10 cellular contexts compared by ENCODE assay signal in genomic region chrY:7275019-7275418, GRCh38.
A peak's percentile ranks its signal among the peaks of the same experiment; 100 is the strongest.
DNase-seq lines count a peak whose midpoint lies in the region; ATAC-seq and TF ChIP-seq lines count a peak whose summit lies in the region.
"Had no signal": no experiment of that assay in that cellular context is flagged by ENCODE, and none has a peak within 500 bp of the region (broad histone marks: within the 10 kb centered on the region; RNA-seq: fewer than 3 reads in every experiment).

No MANE protein-coding gene starts in this region.

- H3K4me2 ChIP-seq in OCI-LY1 (ENCODE audit: low read length) (peak overlapping the region; percentile 92), trophoblast cell (ENCODE audit: low read length) (peak overlapping the region; percentile 79)

- TF ChIP-seq CTCF in OCI-LY1 (IDR thresholded peaks at IDR 0.05; ENCODE audit: low read length) = no peak

- H2BK12ac ChIP-seq in trophoblast cell (ENCODE audit: low read length) = no peak overlapping the region

- WGBS in trophoblast cell (ENCODE audit: extremely low coverage, insufficient coverage, insufficient read length) = no CpG with 5 or more reads among the region's 18 CpGs

- peaks cover 13% of the 10 kb centered on the region for H3K79me1 ChIP-seq in trophoblast cell (ENCODE audit: low read length)

- no peaks in the 10 kb centered on the region for H3K9me3 Mint-ChIP-seq in effector memory CD8-positive, alpha-beta T cell

- H3K27ac ChIP-seq in OCI-LY1 (ENCODE audit: low read depth, low read length, poor library complexity, severe bottlenecking) (peak overlapping the region; percentile 59), trophoblast cell (ENCODE audit: low read depth, low read length) (no peak overlapping the region)
- H3K27ac ChIP-seq: psoas muscle had no signal

- H3K9me2 ChIP-seq in OCI-LY1 (ENCODE audit: low read depth, low read length) = no peaks in the 10 kb centered on the region

- H3K18ac ChIP-seq in trophoblast cell (ENCODE audit: low read length) = no peak overlapping the region

- peaks cover 56% of the 10 kb centered on the region for H3K79me2 ChIP-seq in OCI-LY1 (ENCODE audit: insufficient read depth, low read length)
- H3K79me2 ChIP-seq in trophoblast cell (ENCODE audit: control insufficient read depth, insufficient read depth, low read length, poor library complexity) = peaks cover 10% of the 10 kb centered on the region

- no peak for ATAC-seq in effector memory CD8-positive, alpha-beta T cell (replicated peaks)
- ATAC-seq in GM18870 (IDR thresholded peaks at IDR 0.05; ENCODE audit: unreplicated experiment) = no peak
- ATAC-seq in HG02852 (IDR thresholded peaks at IDR 0.05; ENCODE audit: unreplicated experiment) = no peak
- ATAC-seq: psoas muscle had no signal

- H4K20me1 ChIP-seq in OCI-LY1 (ENCODE audit: insufficient read depth, low read length) = no peaks in the 10 kb centered on the region

- no peak overlapping the region for H3K14ac ChIP-seq in trophoblast cell (ENCODE audit: low read length)

- H3K4me3 Mint-ChIP-seq in effector memory CD8-positive, alpha-beta T cell = peak overlapping the region; percentile 98 to 100

- H4K12ac ChIP-seq in trophoblast cell (ENCODE audit: low read depth, low read length) = no peak overlapping the region

- H2BK5ac ChIP-seq in trophoblast cell (ENCODE audit: low read depth, low read length, poor library complexity) = no peak overlapping the region

- peaks cover 54% of the 10 kb centered on the region for H3K36me3 Mint-ChIP-seq in effector memory CD8-positive, alpha-beta T cell (ENCODE audit: insufficient read depth)

- H3K9ac ChIP-seq in OCI-LY1 (ENCODE audit: low read length) (peak overlapping the region; percentile 77), trophoblast cell (ENCODE audit: low read length) (no peak overlapping the region)

- no peaks in the 10 kb centered on the region for H3F3A ChIP-seq in OCI-LY1 (ENCODE audit: insufficient read depth, low read length)

- H3K27ac Mint-ChIP-seq in effector memory CD8-positive, alpha-beta T cell = peak overlapping the region; percentile 98

- H2BK120ac ChIP-seq in trophoblast cell (ENCODE audit: insufficient read depth, low read length, poor library complexity) = no peak overlapping the region

- H2AFZ ChIP-seq in OCI-LY1 (ENCODE audit: low read length) = no peak overlapping the region
- H2AFZ ChIP-seq in trophoblast cell (ENCODE audit: insufficient read depth, low read length, poor library complexity) = no peak overlapping the region

- no peak overlapping the region for H4K91ac ChIP-seq in trophoblast cell (ENCODE audit: low read depth, low read length)

- peaks cover 50% of the 10 kb centered on the region for H3K4me1 ChIP-seq in OCI-LY1 (ENCODE audit: insufficient read depth, low read length, severe bottlenecking)
- peaks cover 6% of the 10 kb centered on the region in 2 experiments for H3K4me1 ChIP-seq in trophoblast cell (ENCODE audit: control insufficient read depth in 1 of 2, insufficient read depth in 2 of 2, low read length in 2 of 2)
- H3K4me1 ChIP-seq: psoas muscle had no signal

- H3K9me3 ChIP-seq in OCI-LY1 (ENCODE audit: low read length) (no peaks in the 10 kb centered on the region), trophoblast cell (ENCODE audit: insufficient read depth, low read depth, low read length) (no peaks in the 10 kb centered on the region)
- H3K9me3 ChIP-seq: psoas muscle had no signal

- H3K23ac ChIP-seq in trophoblast cell (ENCODE audit: low read length) = no peak overlapping the region

- H4K8ac ChIP-seq in trophoblast cell (ENCODE audit: low read depth, low read length) = no peak overlapping the region

- peaks cover 31 to 56% of the 10 kb centered on the region in 2 donors for H3K4me1 Mint-ChIP-seq in effector memory CD8-positive, alpha-beta T cell (ENCODE audit: low read depth in 2 of 2)

- H2AK5ac ChIP-seq in trophoblast cell (ENCODE audit: low read length) = no peak overlapping the region

- H3K27me3 ChIP-seq in OCI-LY1 (ENCODE audit: insufficient read depth, low read length) (no peaks in the 10 kb centered on the region), trophoblast cell (ENCODE audit: insufficient read depth, low read length) (no peaks in the 10 kb centered on the region)

- H3K36me3 ChIP-seq in OCI-LY1 (ENCODE audit: insufficient read depth, low read length) (no peaks in the 10 kb centered on the region), trophoblast cell (ENCODE audit: control insufficient read depth in 1 of 2, insufficient read depth in 2 of 2, low read length in 2 of 2) (peaks cover 0 to 1% of the 10 kb centered on the region in 2 experiments)

- H3K27me3 Mint-ChIP-seq in effector memory CD8-positive, alpha-beta T cell = no peaks in the 10 kb centered on the region

- H3K4ac ChIP-seq in trophoblast cell (ENCODE audit: low read depth, low read length) = peak overlapping the region; percentile 47

- DNase-seq in DMS79 treated with DMSO at 0.1 percent for 48 hours (lab: John Stamatoyannopoulos, UW) (peak; percentile 0), DMS79 (lab: John Stamatoyannopoulos, UW) (no peak), trophoblast cell (no peak), kidney tubule cell (ENCODE audit: low spot score) (no peak)
- DNase-seq in effector memory CD8-positive, alpha-beta T cell = no peak
- DNase-seq: cerebellar nuclear complex, psoas muscle had no signal

- H3K4me3 ChIP-seq in OCI-LY1 (ENCODE audit: low read depth, low read length, poor library complexity, severe bottlenecking) (peak overlapping the region; percentile 75), trophoblast cell (ENCODE audit: low read depth, low read length) (peak overlapping the region; percentile 91)
- H3K4me3 ChIP-seq: psoas muscle had no signal
